In the genomic region with DNA sequence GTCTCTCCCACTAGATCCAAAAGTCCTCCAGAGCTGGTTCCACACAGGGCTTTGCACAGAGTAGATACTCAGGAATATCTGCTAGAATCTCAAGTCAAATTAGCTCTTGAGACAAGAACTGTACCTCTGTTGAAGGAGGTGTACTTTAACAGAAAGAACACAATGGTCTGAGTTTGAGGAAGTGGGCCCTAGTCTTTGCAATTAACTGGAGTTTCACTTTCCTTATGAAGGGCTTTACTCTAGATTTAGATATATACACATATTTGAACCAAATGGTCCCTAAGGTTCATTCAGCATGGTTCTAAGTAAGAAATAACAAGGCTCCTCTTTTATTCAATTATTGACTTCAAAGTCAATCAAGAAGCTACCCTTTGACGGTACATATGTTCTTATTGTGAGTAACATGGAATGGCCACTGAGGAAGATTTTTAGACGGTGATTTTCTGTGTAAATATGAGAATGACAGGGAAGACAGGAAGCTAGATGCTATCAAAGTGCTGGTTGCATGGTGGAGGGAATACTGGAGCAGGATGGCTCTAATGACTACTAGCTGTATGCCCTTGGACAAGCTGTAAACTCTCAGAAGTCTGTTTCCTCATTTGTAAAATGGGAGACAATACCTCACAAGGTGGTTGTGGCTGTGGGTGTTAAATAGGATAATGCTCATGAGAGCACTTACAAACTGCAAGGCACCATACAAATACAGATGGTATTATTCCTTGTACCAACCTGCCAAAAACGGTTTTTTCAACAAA, we compare ENCODE assay signal across 8 cellular contexts.
DNase-seq lines count a peak whose midpoint lies in the region; ATAC-seq, FAIRE-seq and TF ChIP-seq lines count a peak whose summit lies in the region.

No MANE protein-coding gene starts in this region.

- intact Hi-C loops in adrenal gland (cut with DNase I): no loop called here
- intact Hi-C loops in transverse colon (cut with DNase I; ENCODE audit: low total_unique reads): loop anchor here (10.0 kb wide), 1 partner anchor 52 kb away; no protein-coding TSS in a partner anchor

- TF ChIP-seq CTCF in adrenal gland (IDR thresholded peaks at IDR 0.05): no peak
- TF ChIP-seq CTCF in transverse colon (IDR thresholded peaks at IDR 0.05): no peak

- H3K27me3 ChIP-seq in adrenal gland (no peaks in the 10 kb centered on the region), transverse colon (no peaks in the 10 kb centered on the region)

- no peak for FAIRE-seq in HTR-8/SVneo (lab: Jason Lieb, UNC)

- DNase-seq in GDM1 (lab: John Stamatoyannopoulos, UW) (peak; percentile 21), adrenal gland (no peak), transverse colon (no peak), HTR-8/SVneo (ENCODE audit: insufficient read length, low spot score) (no peak), NCI-H2227 (lab: John Stamatoyannopoulos, UW; ENCODE audit: unreplicated experiment) (no peak), glomerular visceral epithelial cell (ENCODE audit: extremely low spot score) (no peak)

- H3K36me3 ChIP-seq in adrenal gland (replicated peaks in 1 of 2) (no peaks in the 10 kb centered on the region), transverse colon (no peaks in the 10 kb centered on the region)

- TF ChIP-seq POLR2A in adrenal gland (IDR thresholded peaks at IDR 0.05): no peak
- no peak for TF ChIP-seq POLR2A in transverse colon (IDR thresholded peaks at IDR 0.05)

- H3K27ac ChIP-seq in adrenal gland: peak overlapping the region in 3 of 5 donors; percentile 5 to 64 (median 31)
- peak overlapping the region; percentile 54 to 68 (median 62) for H3K27ac ChIP-seq in transverse colon

- ATAC-seq in GM19468 (IDR thresholded peaks at IDR 0.05; ENCODE audit: extremely low read depth, unreplicated experiment): peak; percentile 83
- ATAC-seq in HG03521 (IDR thresholded peaks at IDR 0.05; ENCODE audit: unreplicated experiment): peak; percentile 87

- H3K4me1 ChIP-seq in adrenal gland (replicated peaks in 1 of 2) (peaks cover 0 to 24% of the 10 kb centered on the region in 2 donors), transverse colon (peaks cover 14 to 49% (median 24%) of the 10 kb centered on the region in 4 donors)

- in situ Hi-C loops in transverse colon (cut with MboI; ENCODE audit: low pct_ligation_motif_present in 1 of 4, low pct_unique_long_range_greater_than_20kb in 1 of 4, low sequenced_read_pairs in 3 of 4): no loop called here

- 63 to 74% (median 72%) methylated on average over 3 of the region's 3 CpGs for WGBS in adrenal gland, 4 donors
- 57 to 74% methylated on average over 3 of the region's 3 CpGs for WGBS in transverse colon (ENCODE audit: low coverage in 1 of 2), 2 donors

- no peak for TF ChIP-seq EP300 in transverse colon (IDR thresholded peaks at IDR 0.05; ENCODE audit: low read depth)

- H3K9me3 ChIP-seq in adrenal gland (replicated peaks in 1 of 3) (no peaks in the 10 kb centered on the region), transverse colon (no peaks in the 10 kb centered on the region)

- no peak overlapping the region for H3K4me3 ChIP-seq in adrenal gland
- H3K4me3 ChIP-seq in transverse colon: no peak overlapping the region
